8 cellular contexts compared by ENCODE assay signal in genomic region chr13:31162151-31163008, GRCh38. TPM values are rescaled to one million over a fixed set of nuclear protein-coding genes. Genes with fewer than 3 reads are reported as not detected.
DNase-seq lines count a peak whose midpoint lies in the region; ATAC-seq, FAIRE-seq and TF ChIP-seq lines count a peak whose summit lies in the region.

No MANE protein-coding gene starts in this region.

- TF ChIP-seq POLR2A in GM12892 (IDR thresholded peaks at IDR 0.05; ENCODE audit: low read depth, low read length): 0 out of 2 replicates have a peak, but pooled peaks have one; percentile 15

- TF ChIP-seq CTCF in upper lobe of right lung (IDR thresholded peaks at IDR 0.05): no peak

- no peaks in the 10 kb centered on the region for H3K27me3 ChIP-seq in upper lobe of right lung

- intact Hi-C loops in left cardiac atrium (cut with DNase I) (loop anchor here in 1 of 2 donors (5.0 kb wide), 1 partner anchor 35 kb away; the partner anchor contains the start of gene B3GLCT), posterior cingulate gyrus (cut with DNase I) (loop anchor here (1.0 kb wide), 1 partner anchor 38 kb away; no protein-coding TSS in a partner anchor), upper lobe of right lung (cut with DNase I) (no loop called here)

- H3K4me1 ChIP-seq in upper lobe of right lung: peaks cover 18% of the 10 kb centered on the region

- peaks cover 14% of the 10 kb centered on the region for H3K36me3 ChIP-seq in upper lobe of right lung

- peak; percentile 96 for FAIRE-seq in GM12892 (lab: Jason Lieb, UNC)

- peak overlapping the region; percentile 86 for H3K4me3 ChIP-seq in upper lobe of right lung

- H3K27ac ChIP-seq in upper lobe of right lung: peak overlapping the region; percentile 84

- no peaks in the 10 kb centered on the region for H3K9me3 ChIP-seq in upper lobe of right lung

- peak; percentile 66 for DNase-seq in GM12892 (ENCODE audit: insufficient read length)
- peak; percentile 88 for DNase-seq in NCI-H1436 (lab: John Stamatoyannopoulos, UW)
- DNase-seq in SW480 (ENCODE audit: low spot score): peak; percentile 98
- peak; percentile 95 for DNase-seq in amniotic stem cell (lab: John Stamatoyannopoulos, UW)
- DNase-seq in left cardiac atrium: peak; percentile 97
- DNase-seq in posterior cingulate gyrus: peak; percentile 95 to 100 (median 98)
- peak; percentile 98 for DNase-seq in upper lobe of right lung

- ATAC-seq in HG02840 (IDR thresholded peaks at IDR 0.05; ENCODE audit: low FRiP score, unreplicated experiment) (peak; percentile 86), left cardiac atrium (peak; percentile 95 to 98), upper lobe of right lung (peak; percentile 97)

RNA-seq across cellular contexts. Expression of gene HSPH1, which starts 0.7 kb away (rescaled TPM):
- 61.2 TPM for polyA plus RNA-seq in GM12892 (2012; ENCODE audit: missing spikeins)
- total RNA-seq in left cardiac atrium: 10 to 100 TPM; 49.0 to 83.2 TPM
- 79.8 TPM for total RNA-seq in upper lobe of right lung

RNA-seq across cellular contexts. Expression of gene B3GLCT, which starts 37.4 kb away (rescaled TPM):
- polyA plus RNA-seq in GM12892 (2012; ENCODE audit: missing spikeins): 0.21 TPM
- 10 to 100 TPM; 15.4 to 16.7 TPM for total RNA-seq in left cardiac atrium
- total RNA-seq in upper lobe of right lung: 6.7 TPM

Comparison
In these comparisons a context has a peak if more than half of its experiments do, and no peak if none do; other contexts are left out.
1. Peak in every context shown above with its lines: DNase-seq, ATAC-seq, H3K4me3 ChIP-seq and H3K27ac ChIP-seq.